Comparison of ENCODE assay signal across 15 cellular contexts in genomic region chr3:79872483-79872882, GRCh38.
DNase-seq lines count a peak whose midpoint lies in the region; ATAC-seq, FAIRE-seq and TF ChIP-seq lines count a peak whose summit lies in the region.
"Had no signal": no experiment of that assay in that cellular context is flagged by ENCODE, and none has a peak within 500 bp of the region (broad histone marks: within the 10 kb centered on the region; RNA-seq: fewer than 3 reads in every experiment).

No MANE protein-coding gene starts in this region.

- H3K36me3 Mint-ChIP-seq in nephron (ENCODE audit: low read depth): no peaks in the 10 kb centered on the region

- POLR2A ChIA-PET in BJ (lab: Charles Lee) (no interaction called here), PC-3 (lab: Charles Lee; ENCODE audit: unreplicated experiment) (no interaction called here)

- no peaks in the 10 kb centered on the region for H3K27me3 ChIP-seq in BJ (ENCODE audit: control insufficient read depth, insufficient read depth, low read length)
- H3K27me3 ChIP-seq in PC-3 (ENCODE audit: low read length): no peaks in the 10 kb centered on the region
- 0 out of 2 replicates have a peak, but pooled peaks cover 2% of the 10 kb centered on the region for H3K27me3 ChIP-seq in Karpas-422 (ENCODE audit: low read length)
- H3K27me3 ChIP-seq: vagina had no signal

- H4K20me1 ChIP-seq in PC-3 (ENCODE audit: low read length): no peaks in the 10 kb centered on the region
- H4K20me1 ChIP-seq in Karpas-422 (ENCODE audit: insufficient read depth, low read depth, low read length): no peaks in the 10 kb centered on the region

- FAIRE-seq in endometrium (lab: Jason Lieb, UNC): peak; percentile 94

- no peaks in the 10 kb centered on the region for H3F3A ChIP-seq in PC-3 (ENCODE audit: low read length, unreplicated experiment)

- H3K36me3 ChIP-seq in BJ (ENCODE audit: control insufficient read depth, insufficient read depth, low read length) (no peaks in the 10 kb centered on the region), PC-3 (ENCODE audit: low read depth, low read length) (no peaks in the 10 kb centered on the region), Karpas-422 (ENCODE audit: insufficient read depth, low read length) (no peaks in the 10 kb centered on the region)
- H3K36me3 ChIP-seq: vagina had no signal

- no peaks in the 10 kb centered on the region for H3K9me2 ChIP-seq in PC-3 (replicated peaks; ENCODE audit: low read length)
- no peaks in the 10 kb centered on the region for H3K9me2 ChIP-seq in Karpas-422 (replicated peaks; ENCODE audit: insufficient read depth, low read length)

- H3K4me3 ChIP-seq in BJ (ENCODE audit: low read depth, low read length): no peak overlapping the region
- no peak overlapping the region for H3K4me3 ChIP-seq in PC-3 (ENCODE audit: low read length)
- no peak overlapping the region for H3K4me3 ChIP-seq in Karpas-422 (ENCODE audit: low read length)
- H3K4me3 ChIP-seq: vagina had no signal

- H3K4me2 ChIP-seq in PC-3 (ENCODE audit: low read length) (peak overlapping the region; percentile 21), Karpas-422 (ENCODE audit: low read depth, low read length, poor library complexity, severe bottlenecking) (no peak overlapping the region)

- no peak overlapping the region for H3K4me3 Mint-ChIP-seq in nephron
- H3K4me3 Mint-ChIP-seq: IgD-negative memory B cell had no signal

- H3K27ac ChIP-seq in PC-3 (ENCODE audit: low read length) (peak overlapping the region; percentile 68), Karpas-422 (ENCODE audit: low read length) (no peak overlapping the region)
- H3K27ac ChIP-seq: vagina had no signal

- intact Hi-C loops in PC-3 (cut with micrococcal nuclease): loop anchor here (1.0 to 10.0 kb wide), 4 partner anchors 100 to 338 kb away; no protein-coding TSS in a partner anchor

- peak overlapping the region; percentile 4 to 71 (median 59) for H3K27ac Mint-ChIP-seq in nephron
- H3K27ac Mint-ChIP-seq: activated naive CD4-positive, alpha-beta T cell treated with anti-CD3 and anti-CD28 coated beads, Interleukin-2, amount 50 U/mL, for 72 hours; IgD-negative memory B cell had no signal

- BruUV-seq in PC-3 (replicated peaks; lab: Mats Ljungman, UMichigan): no TSS peak

- no peak for TF ChIP-seq CTCF in BJ (IDR thresholded peaks at IDR 0.05; ENCODE audit: insufficient read depth, low read depth, low read length)
- TF ChIP-seq CTCF in PC-3 (conservative IDR thresholded peaks at IDR 0.05; ENCODE audit: low read depth, low read length): no peak
- TF ChIP-seq CTCF in nephron (IDR thresholded peaks at IDR 0.05; ENCODE audit: unreplicated experiment in 3 of 3): no peak

- H3K9me3 ChIP-seq in PC-3 (ENCODE audit: low read length): no peaks in the 10 kb centered on the region
- no peaks in the 10 kb centered on the region for H3K9me3 ChIP-seq in Karpas-422 (ENCODE audit: low read length)
- H3K9me3 ChIP-seq: Caco-2, vagina had no signal

- H2AFZ ChIP-seq in PC-3 (ENCODE audit: low read length): no peak overlapping the region
- no peak overlapping the region for H2AFZ ChIP-seq in Karpas-422 (ENCODE audit: low read length)

- H3K4me1 ChIP-seq in PC-3 (ENCODE audit: insufficient read depth, low read length) (peaks cover 26% of the 10 kb centered on the region), Karpas-422 (ENCODE audit: low read length) (no peaks in the 10 kb centered on the region)
- H3K4me1 ChIP-seq: Caco-2, vagina had no signal

- no peak overlapping the region for H3K9ac ChIP-seq in PC-3 (ENCODE audit: low read length)
- no peak overlapping the region for H3K9ac ChIP-seq in Karpas-422 (ENCODE audit: low read length)

- H3K27me3 Mint-ChIP-seq in nephron (ENCODE audit: low read depth): no peaks in the 10 kb centered on the region
- H3K27me3 Mint-ChIP-seq: IgD-negative memory B cell had no signal

- H3K79me2 ChIP-seq in PC-3 (ENCODE audit: low read length) (no peaks in the 10 kb centered on the region), Karpas-422 (ENCODE audit: low read length) (no peaks in the 10 kb centered on the region)

- DNase-seq in BJ (ENCODE audit: low read depth) (peak; percentile 84), PC-3 (peak; percentile 94), NCI-H187 (lab: John Stamatoyannopoulos, UW) (no peak), Karpas-422 (no peak)
- no peak for DNase-seq in activated CD8-positive, alpha-beta memory T cell treated with anti-CD3 and anti-CD28 coated beads, Interleukin-2, amount 50 U/mL, for 4 hours
- DNase-seq: activated T-cell treated with anti-CD3 and anti-CD28 coated beads for 4 hours; Caco-2; NCI-H1092; NK-92 treated with Interleukin-12 subunit alpha and Interleukin-12 subunit beta, amount 100 ng/mL, for 24 hours had no signal

- ATAC-seq in PC-3: peak; percentile 97
- ATAC-seq in HG03095 (IDR thresholded peaks at IDR 0.05; ENCODE audit: unreplicated experiment): no peak
- ATAC-seq: activated naive CD4-positive, alpha-beta T cell treated with anti-CD3 and anti-CD28 coated beads, Interleukin-2, amount 50 U/mL, for 72 hours had no signal

- H3K4me1 Mint-ChIP-seq in nephron: peaks cover 10% of the 10 kb centered on the region
- H3K4me1 Mint-ChIP-seq: IgD-negative memory B cell had no signal

- CTCF ChIA-PET in BJ (lab: Yijun Ruan, JAX): no interaction called here
- CTCF ChIA-PET in PC-3 (lab: Charles Lee): no interaction called here

- no peaks in the 10 kb centered on the region for H3K9me3 Mint-ChIP-seq in nephron

Comparison
In these comparisons a context has a peak if more than half of its experiments do, and no peak if none do; other contexts are left out.
1. DNase-seq: peak in BJ (single experiment) and PC-3 (single experiment); none in activated CD8-positive, alpha-beta memory T cell treated with anti-CD3 and anti-CD28 coated beads, Interleukin-2, amount 50 U/mL, for 4 hours (single experiment), NCI-H187 (0 of 2) and Karpas-422 (single experiment).